Comparison of ENCODE assay signal across 20 cellular contexts in the genomic region with DNA sequence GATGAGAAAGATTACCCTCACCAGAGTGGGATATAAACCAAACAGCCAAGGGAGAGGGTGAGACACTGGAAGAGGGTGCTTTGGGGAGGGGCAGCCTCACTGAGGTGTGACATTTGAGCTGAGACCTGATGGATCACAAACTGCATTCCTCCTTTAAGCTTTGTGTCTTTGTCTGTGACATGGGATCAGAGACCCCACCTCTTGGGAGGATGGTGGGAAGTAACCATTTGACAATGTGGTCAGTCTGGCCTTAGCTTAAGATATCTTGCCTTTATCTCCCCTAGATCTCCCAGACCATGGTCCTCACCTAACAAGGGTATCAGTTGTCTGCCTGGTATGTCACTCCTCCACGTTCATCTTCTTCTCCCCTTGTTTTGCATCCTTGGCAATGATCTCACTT.
DNase-seq lines count a peak whose midpoint lies in the region; ATAC-seq, FAIRE-seq and TF ChIP-seq lines count a peak whose summit lies in the region.
"Had no signal": no experiment of that assay in that cellular context is flagged by ENCODE, and none has a peak within 500 bp of the region (broad histone marks: within the 10 kb centered on the region; RNA-seq: fewer than 3 reads in every experiment).

No MANE protein-coding gene starts in this region.

- H3K9me3 ChIP-seq in HepG2 (ENCODE audit: low read length) (peaks cover 8% of the 10 kb centered on the region; the same call in 1 of the 2 replicates), right lobe of liver (no peaks in the 10 kb centered on the region), endodermal cell (ENCODE audit: control insufficient read depth, low read length) (peaks cover 8% of the 10 kb centered on the region)
- H3K9me3 ChIP-seq: BLaER1, HAP-1 had no signal

- no peak overlapping the region for H3K23ac ChIP-seq in mesendoderm (ENCODE audit: low read length)

- intact Hi-C loops in HepG2 (cut with micrococcal nuclease; ENCODE audit: unreplicated experiment) (loop anchor here (5.0 kb wide), 1 partner anchor 1063 kb away; no protein-coding TSS in a partner anchor), right lobe of liver (cut with DNase I) (no loop called here)

- no peaks in the 10 kb centered on the region for H4K20me1 ChIP-seq in HepG2 (ENCODE audit: insufficient read depth, low read length)
- H4K20me1 ChIP-seq: BLaER1 had no signal

- no peak overlapping the region for H3K27ac Mint-ChIP-seq in endodermal cell
- H3K27ac Mint-ChIP-seq: B cell; CD4-positive, CD25-positive, alpha-beta regulatory T cell; CD8-positive, alpha-beta T cell; HFFc6 had no signal

- ATAC-seq in HepG2 (no peak), right lobe of liver (no peak), HG02938 (IDR thresholded peaks at IDR 0.05; ENCODE audit: unreplicated experiment) (no peak)
- ATAC-seq: CD8-positive, alpha-beta T cell had no signal

- H2BK15ac ChIP-seq in mesendoderm (replicated peaks; ENCODE audit: low read depth), result no peak overlapping the region

- peaks cover 6% of the 10 kb centered on the region for H3K9me3 Mint-ChIP-seq in endodermal cell

- peak; percentile 55 for FAIRE-seq in HepG2 (lab: Jason Lieb, UNC)
- FAIRE-seq: A204.1, D721Med, G401.6, GM12892 had no signal

- H3K27ac ChIP-seq in HepG2 (ENCODE audit: extremely low read length, insufficient read depth, low read length) (no peak overlapping the region), right lobe of liver (no peak overlapping the region), endodermal cell (ENCODE audit: low read depth, low read length) (no peak overlapping the region), mesendoderm (ENCODE audit: low read depth, low read length) (no peak overlapping the region)
- H3K27ac ChIP-seq: 22Rv1, BLaER1, C4-2B had no signal

- no peak overlapping the region for H2AK5ac ChIP-seq in mesendoderm (ENCODE audit: low read length)

- no TSS peak for BruUV-seq in HepG2 (replicated peaks; lab: Mats Ljungman, UMichigan)

- DNase-seq in HepG2 (ENCODE audit: low spot score) (no peak), right lobe of liver (no peak), endodermal cell (peak; percentile 63), mesendoderm (peak; percentile 94), EL (no peak)
- DNase-seq: CD4-positive, CD25-positive, alpha-beta regulatory T cell; CD8-positive, alpha-beta T cell; DMS 273 treated with DMSO at 0.1 percent for 48 hours; DMS79; HFFc6 had no signal

- H3K9ac ChIP-seq in HepG2 (ENCODE audit: insufficient read depth, low read depth, low read length) (no peak overlapping the region), endodermal cell (ENCODE audit: extremely low read depth, low read length, poor library complexity, severe bottlenecking) (no peak overlapping the region), mesendoderm (ENCODE audit: low read length) (no peak overlapping the region)
- H3K9ac ChIP-seq: BLaER1 had no signal

- H3K4me3 ChIP-seq in HepG2 (replicated peaks in 1 of 3; ENCODE audit: insufficient read depth in 1 of 3, low read depth in 2 of 3, low read length in 3 of 3) (no peak overlapping the region), right lobe of liver (no peak overlapping the region), endodermal cell (ENCODE audit: low read length) (no peak overlapping the region), mesendoderm (ENCODE audit: low read length) (no peak overlapping the region)
- H3K4me3 ChIP-seq: BLaER1, HAP-1 had no signal

- H3K4me1 ChIP-seq in HepG2 (ENCODE audit: insufficient read depth, low read length), result no peaks in the 10 kb centered on the region
- no peaks in the 10 kb centered on the region for H3K4me1 ChIP-seq in right lobe of liver
- H3K4me1 ChIP-seq in endodermal cell (ENCODE audit: control insufficient read depth, insufficient read depth, low read length), result peaks cover 8% of the 10 kb centered on the region
- peaks cover 10% of the 10 kb centered on the region for H3K4me1 ChIP-seq in mesendoderm (ENCODE audit: control insufficient read depth, low read depth, low read length)
- H3K4me1 ChIP-seq: BLaER1, HAP-1 had no signal

- CTCF ChIA-PET in HepG2 (lab: Yijun Ruan, JAX; ENCODE audit: low intra/inter-chr PET ratio, low total read pairs), result no interaction called here

- 0% methylated on average over 1 of the region's 1 CpG for WGBS in HepG2 (ENCODE audit: low lambda C conversion rate)
- 25% methylated on average over 1 of the region's 1 CpG for WGBS in right lobe of liver (ENCODE audit: insufficient coverage, low coverage, low lambda C conversion rate, missing lambda C conversion rate)
- WGBS in endodermal cell (ENCODE audit: insufficient coverage in 1 of 2, insufficient read length in 1 of 2), 2 experiments, result 50 to 51% methylated on average over 1 of the region's 1 CpG
- no CpG with 5 or more reads among the region's 1 CpG for WGBS in mesendoderm (ENCODE audit: extremely low coverage, insufficient coverage, low lambda C conversion rate)

- H3K79me2 ChIP-seq in HepG2 (ENCODE audit: insufficient read depth, low read length) (no peaks in the 10 kb centered on the region), mesendoderm (ENCODE audit: control insufficient read depth, insufficient read depth, low read length) (peaks cover 5% of the 10 kb centered on the region)

- H4K8ac ChIP-seq in mesendoderm (ENCODE audit: low read depth, low read length), result no peak overlapping the region

- no peak overlapping the region for H4K5ac ChIP-seq in mesendoderm (ENCODE audit: low read length)

- TF ChIP-seq RAD21 in HepG2 (CRISPR knock-in tag; IDR thresholded peaks at IDR 0.05), result no peak

- in situ Hi-C loops in HepG2 (cut with HindIII; ENCODE audit: extremely low pct_ligation_motif_present, low pct_unique_long_range_greater_than_20kb), result no loop called here

- H3K18ac ChIP-seq in mesendoderm (ENCODE audit: low read length), result no peak overlapping the region

- no peak overlapping the region for H3K4me3 Mint-ChIP-seq in endodermal cell
- H3K4me3 Mint-ChIP-seq: B cell; CD4-positive, CD25-positive, alpha-beta regulatory T cell; CD8-positive, alpha-beta T cell; HFFc6 had no signal

- H2AFZ ChIP-seq in HepG2 (ENCODE audit: low read length), result no peak overlapping the region

- no peak for TF ChIP-seq CTCF in HepG2 (CRISPR knock-in tag; IDR thresholded peaks at IDR 0.05)
- TF ChIP-seq CTCF in right lobe of liver (IDR thresholded peaks at IDR 0.05), result no peak
- TF ChIP-seq CTCF in endodermal cell (conservative IDR thresholded peaks at IDR 0.05), result no peak

- H3K36me3 ChIP-seq in HepG2 (replicated peaks in 1 of 2; ENCODE audit: control insufficient read depth in 1 of 2, insufficient read depth in 2 of 2, low read length in 2 of 2) (no peaks in the 10 kb centered on the region), right lobe of liver (no peaks in the 10 kb centered on the region), endodermal cell (ENCODE audit: control insufficient read depth, insufficient read depth, low read length) (no peaks in the 10 kb centered on the region), mesendoderm (ENCODE audit: control insufficient read depth, insufficient read depth, low read length) (no peaks in the 10 kb centered on the region)
- H3K36me3 ChIP-seq: BLaER1, HAP-1 had no signal

- no peak overlapping the region for H2BK120ac ChIP-seq in mesendoderm (ENCODE audit: low read depth, low read length)

- peaks cover 6% of the 10 kb centered on the region for H3K79me1 ChIP-seq in mesendoderm (ENCODE audit: low read length)

- no peaks in the 10 kb centered on the region for H3K27me3 Mint-ChIP-seq in endodermal cell (ENCODE audit: insufficient read depth)
- H3K27me3 Mint-ChIP-seq: B cell; CD4-positive, CD25-positive, alpha-beta regulatory T cell had no signal

- H3K4me2 ChIP-seq in HepG2 (ENCODE audit: low read depth, low read length) (no peak overlapping the region), mesendoderm (ENCODE audit: low read length) (no peak overlapping the region)
- H3K4me2 ChIP-seq: BLaER1 had no signal

- H3K36me3 Mint-ChIP-seq in endodermal cell (ENCODE audit: low read depth), result no peaks in the 10 kb centered on the region
- H3K36me3 Mint-ChIP-seq: CD4-positive, CD25-positive, alpha-beta regulatory T cell; CD8-positive, alpha-beta T cell had no signal

- POLR2A ChIA-PET in HepG2 (lab: Yijun Ruan, JAX), result no interaction called here

- H2BK5ac ChIP-seq in mesendoderm (ENCODE audit: low read length), result no peak overlapping the region

- H3K4me1 Mint-ChIP-seq in endodermal cell, result peaks cover 23% of the 10 kb centered on the region
- H3K4me1 Mint-ChIP-seq: B cell; CD4-positive, CD25-positive, alpha-beta regulatory T cell had no signal

- TF ChIP-seq POLR2A in HepG2 (IDR thresholded peaks at IDR 0.05; ENCODE audit: insufficient read depth in 1 of 2, low read depth in 2 of 2, low read length in 2 of 2), result no peak
- no peak for TF ChIP-seq POLR2A in right lobe of liver (IDR thresholded peaks at IDR 0.05)

- H3K27me3 ChIP-seq in HepG2 (ENCODE audit: control insufficient read depth in 1 of 2, insufficient read depth in 2 of 2, low read length in 2 of 2), result no peaks in the 10 kb centered on the region
- H3K27me3 ChIP-seq in right lobe of liver, result no peaks in the 10 kb centered on the region
- no peaks in the 10 kb centered on the region for H3K27me3 ChIP-seq in endodermal cell (ENCODE audit: control insufficient read depth, insufficient read depth, low read length, poor library complexity, severe bottlenecking)
- H3K27me3 ChIP-seq in mesendoderm (ENCODE audit: insufficient read depth, low read length, poor library complexity), result no peaks in the 10 kb centered on the region
- H3K27me3 ChIP-seq: BLaER1 had no signal

- H3K56ac ChIP-seq in mesendoderm (ENCODE audit: low read length), result no peak overlapping the region

- no peak for TF ChIP-seq EP300 in HepG2 (IDR thresholded peaks at IDR 0.05; ENCODE audit: low read depth in 2 of 2, low read length in 2 of 2)
- TF ChIP-seq EP300 in HepG2 (CRISPR knock-in tag; IDR thresholded peaks at IDR 0.05; ENCODE audit: borderline replicate concordance), result no peak

- no peak overlapping the region for H3K4ac ChIP-seq in mesendoderm (ENCODE audit: low read depth, low read length)

TF ChIP-seq in HepG2, 621 proteins besides CTCF, POLR2A, EP300 and RAD21 (continues in another document):
- TF ChIP-seq, protein P1, sequence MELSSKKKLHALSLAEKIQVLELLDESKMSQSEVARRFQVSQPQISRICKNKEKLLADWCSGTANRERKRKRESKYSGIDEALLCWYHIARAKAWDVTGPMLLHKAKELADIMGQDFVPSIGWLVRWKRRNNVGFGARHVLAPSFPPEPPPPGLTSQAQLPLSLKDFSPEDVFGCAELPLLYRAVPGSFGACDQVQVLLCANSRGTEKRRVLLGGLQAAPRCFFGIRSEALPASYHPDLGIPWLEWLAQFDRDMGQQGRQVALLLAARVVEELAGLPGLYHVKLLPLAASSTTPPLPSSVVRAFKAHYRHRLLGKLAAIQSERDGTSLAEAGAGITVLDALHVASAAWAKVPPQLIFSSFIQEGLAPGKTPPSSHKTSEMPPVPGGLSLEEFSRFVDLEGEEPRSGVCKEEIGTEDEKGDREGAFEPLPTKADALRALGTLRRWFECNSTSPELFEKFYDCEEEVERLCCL (CRISPR knock-in tag; IDR thresholded peaks at IDR 0.05; ENCODE audit: borderline replicate concordance), result no peak
- no peak for TF ChIP-seq HDAC1 (CRISPR knock-in tag; IDR thresholded peaks at IDR 0.05)
- TF ChIP-seq SOX6 (IDR thresholded peaks at IDR 0.05), result no peak
- no peak for TF ChIP-seq SOX6 (CRISPR knock-in tag; IDR thresholded peaks at IDR 0.05)
- TF ChIP-seq ELF1 (CRISPR knock-in tag; IDR thresholded peaks at IDR 0.05), result no peak
- no peak for TF ChIP-seq SAP130 (CRISPR knock-in tag; IDR thresholded peaks at IDR 0.05; ENCODE audit: low read depth)
- TF ChIP-seq ZFP82 (CRISPR knock-in tag; IDR thresholded peaks at IDR 0.05; ENCODE audit: borderline replicate concordance), result no peak

Comparison
In these comparisons a context has a peak if more than half of its experiments do, and no peak if none do; other contexts are left out.
1. DNase-seq: peak in endodermal cell (single experiment) and mesendoderm (single experiment); none in HepG2 (single experiment), right lobe of liver (0 of 3) and EL (single experiment).